In the genomic region with DNA sequence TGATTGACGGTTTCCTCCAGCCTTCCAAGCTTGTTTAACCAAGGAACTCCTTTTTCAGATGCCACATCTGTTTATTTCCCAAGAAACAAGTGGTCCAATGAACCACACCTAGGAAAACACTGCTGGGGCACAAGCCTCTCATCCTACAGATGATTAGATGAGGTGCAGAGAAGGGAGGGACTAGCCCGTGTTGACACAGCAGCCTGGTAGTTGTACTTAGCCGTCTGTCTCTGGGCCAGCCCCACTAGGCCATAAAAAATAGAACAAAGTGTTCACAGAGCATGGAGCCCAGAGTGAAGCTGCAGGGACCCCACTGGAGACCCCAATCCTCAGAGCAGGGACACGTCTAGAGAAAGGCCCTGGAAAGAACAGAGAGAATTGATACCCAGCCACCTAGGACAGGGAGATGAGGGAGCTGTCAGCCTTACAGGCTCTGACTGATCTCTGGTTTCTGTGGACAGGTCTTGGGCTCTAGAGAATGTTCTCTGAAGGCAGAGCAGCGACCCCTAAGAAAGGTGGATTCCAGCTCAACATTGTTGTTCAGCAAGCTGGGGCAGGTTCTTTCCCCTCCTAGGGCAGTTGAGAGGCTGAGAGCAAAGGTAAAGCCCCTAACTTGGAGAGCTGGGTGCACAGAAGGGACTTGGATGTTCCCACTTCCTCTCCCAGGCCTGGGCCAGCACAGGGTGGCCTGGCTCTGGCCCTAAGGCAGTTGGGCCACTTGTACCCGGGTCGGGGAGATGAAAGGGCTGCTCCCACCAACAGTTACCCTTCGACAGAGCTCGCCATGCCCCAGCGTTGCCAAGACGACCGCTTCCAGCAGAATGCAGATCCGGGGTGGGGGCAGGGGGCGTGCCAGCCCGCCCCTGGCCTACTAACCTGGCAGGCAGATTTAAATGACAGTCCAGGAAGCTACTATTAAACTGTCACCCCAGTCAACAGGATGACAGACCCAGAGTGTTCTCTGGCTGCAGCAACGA, we compare ENCODE assay signal across 10 cellular contexts. TPM values are rescaled to one million over a fixed set of nuclear protein-coding genes. Genes with fewer than 3 reads are reported as not detected.
DNase-seq lines count a peak whose midpoint lies in the region; ATAC-seq and TF ChIP-seq lines count a peak whose summit lies in the region.
"Had no signal": no experiment of that assay in that cellular context is flagged by ENCODE, and none has a peak within 500 bp of the region (broad histone marks: within the 10 kb centered on the region; RNA-seq: fewer than 3 reads in every experiment).

No MANE protein-coding gene starts in this region.

- no peak for TF ChIP-seq POLR2A in GM18505 (IDR thresholded peaks at IDR 0.05; ENCODE audit: borderline replicate concordance, extremely low read depth, insufficient read depth, insufficient read length)

- no peaks in the 10 kb centered on the region for H4K20me1 ChIP-seq in SK-N-SH (ENCODE audit: insufficient read depth)

- CTCF ChIA-PET in SK-N-SH (lab: Yijun Ruan, JAX): interaction anchor here (1.9 to 3.3 kb wide), 3 partner anchors 16 to 97 kb away, joined by 8 to 21 read pairs (median 14); no protein-coding TSS in a partner anchor

- no peaks in the 10 kb centered on the region for H3K36me3 ChIP-seq in SK-N-SH (replicated peaks in 1 of 2; ENCODE audit: control insufficient read depth in 1 of 2, insufficient read depth in 2 of 2, low read length in 1 of 2)

- WGBS in SK-N-SH (ENCODE audit: low lambda C conversion rate): 69% methylated on average over 6 of the region's 16 CpGs

- TF ChIP-seq RAD21 in SK-N-SH (IDR thresholded peaks at IDR 0.05; ENCODE audit: low read length): no peak

- peaks cover 45 to 81% of the 10 kb centered on the region in 2 donors for H3K4me1 Mint-ChIP-seq in stimulated activated naive B cell treated with anti-CD40 and anti-IgM and Interleukin-4, amounts not matched to agents 10 μg/mL and 1 μg/mL and 100 μg/mL, for 72 hours

- peak overlapping the region in 1 of 2 experiments; percentile 34; a peak in 2 of 4 replicates for H3K27ac ChIP-seq in SK-N-SH (ENCODE audit: low read depth in 2 of 2, low read length in 1 of 2)

- H3K4me1 ChIP-seq in SK-N-SH (ENCODE audit: control insufficient read depth in 1 of 2, insufficient read depth in 2 of 2, low read depth in 1 of 2, low read length in 1 of 2): peaks cover 4 to 69% of the 10 kb centered on the region in 2 experiments; a peak in 3 of 4 replicates

- H3K79me2 ChIP-seq in SK-N-SH (ENCODE audit: insufficient read depth): no peaks in the 10 kb centered on the region

- POLR2A ChIA-PET in SK-N-SH (lab: Yijun Ruan, JAX): interaction anchor here (1.0 to 1.1 kb wide), 2 partner anchors 20 to 28 kb away, joined by 4 to 5 read pairs; no protein-coding TSS in a partner anchor

- H3K4me3 ChIP-seq in SK-N-SH (ENCODE audit: low read depth in 2 of 2, low read length in 1 of 2): no peak overlapping the region

- H2AFZ ChIP-seq in SK-N-SH (ENCODE audit: low read depth): no peak overlapping the region

- no peak for TF ChIP-seq CTCF in SK-N-SH (IDR thresholded peaks at IDR 0.05)

- no peak overlapping the region for H3K9ac ChIP-seq in SK-N-SH

- no peaks in the 10 kb centered on the region for H3F3A ChIP-seq in SK-N-SH (replicated peaks; ENCODE audit: insufficient read depth)

- H3K27ac Mint-ChIP-seq in stimulated activated naive B cell treated with anti-CD40 and anti-IgM and Interleukin-4, amounts not matched to agents 10 μg/mL and 1 μg/mL and 100 μg/mL, for 72 hours: peak overlapping the region; percentile 89

- no peaks in the 10 kb centered on the region for H3K9me2 ChIP-seq in SK-N-SH

- ATAC-seq in SK-N-SH treated with all-trans-retinoic acid at 6 μM for 48 hours (no peak; the same call in 2 of the 3 replicates), HG03432 (IDR thresholded peaks at IDR 0.05; ENCODE audit: unreplicated experiment) (peak; percentile 47), GM21515 (IDR thresholded peaks at IDR 0.05; ENCODE audit: unreplicated experiment) (no peak), GM18505 (IDR thresholded peaks at IDR 0.05; ENCODE audit: unreplicated experiment) (no peak)
- peak; percentile 76 for ATAC-seq in stimulated activated naive B cell treated with anti-CD40 and anti-IgM and Interleukin-4, amounts not matched to agents 10 μg/mL and 1 μg/mL and 100 μg/mL, for 72 hours (replicated peaks)

- DNase-seq in SK-N-SH: peak; percentile 77
- peak; percentile 6 for DNase-seq in central memory CD4-positive, alpha-beta T cell
- peak; percentile 41 for DNase-seq in stimulated activated naive B cell treated with anti-CD40 and anti-IgM and Interleukin-4, amounts not matched to agents 10 μg/mL and 1 μg/mL and 100 μg/mL, for 72 hours
- no peak for DNase-seq in superior temporal gyrus (ENCODE audit: extremely low spot score)
- DNase-seq: H9 had no signal

- peak overlapping the region; percentile 2 to 46 for H3K4me3 Mint-ChIP-seq in stimulated activated naive B cell treated with anti-CD40 and anti-IgM and Interleukin-4, amounts not matched to agents 10 μg/mL and 1 μg/mL and 100 μg/mL, for 72 hours
- H3K4me3 Mint-ChIP-seq: H9, IgD-negative memory B cell had no signal

- H3K27me3 ChIP-seq in SK-N-SH (ENCODE audit: insufficient read depth): no peaks in the 10 kb centered on the region

- peaks cover 28 to 39% of the 10 kb centered on the region in 2 donors for H3K36me3 Mint-ChIP-seq in stimulated activated naive B cell treated with anti-CD40 and anti-IgM and Interleukin-4, amounts not matched to agents 10 μg/mL and 1 μg/mL and 100 μg/mL, for 72 hours

- H3K9me3 Mint-ChIP-seq in stimulated activated naive B cell treated with anti-CD40 and anti-IgM and Interleukin-4, amounts not matched to agents 10 μg/mL and 1 μg/mL and 100 μg/mL, for 72 hours: no peaks in the 10 kb centered on the region
- H3K9me3 Mint-ChIP-seq: H9, IgD-negative memory B cell had no signal

- H3K27me3 Mint-ChIP-seq in stimulated activated naive B cell treated with anti-CD40 and anti-IgM and Interleukin-4, amounts not matched to agents 10 μg/mL and 1 μg/mL and 100 μg/mL, for 72 hours: no peaks in the 10 kb centered on the region
- H3K27me3 Mint-ChIP-seq: IgD-negative memory B cell had no signal

- no peak overlapping the region for H3K4me2 ChIP-seq in SK-N-SH

- no peaks in the 10 kb centered on the region for H3K9me3 ChIP-seq in SK-N-SH

- TF ChIP-seq EP300 in SK-N-SH (IDR thresholded peaks at IDR 0.05; ENCODE audit: borderline replicate concordance in 1 of 2, low read depth in 1 of 2, low read length in 1 of 2): no peak

TF ChIP-seq in SK-N-SH, 30 proteins besides CTCF, POLR2A, EP300 and RAD21 (continues in another document):
- TF ChIP-seq NFIC (IDR thresholded peaks at IDR 0.05; ENCODE audit: borderline replicate concordance) (no peak), NRF1 (IDR thresholded peaks at IDR 0.05; ENCODE audit: low read depth, low read length) (no peak), SIN3A (IDR thresholded peaks at IDR 0.05; ENCODE audit: borderline replicate concordance, low read depth, low read length) (no peak), FOXJ3 (CRISPR knock-in tag; IDR thresholded peaks at IDR 0.05) (no peak), MXI1 (IDR thresholded peaks at IDR 0.05; ENCODE audit: low read depth, low read length) (no peak), JUND (IDR thresholded peaks at IDR 0.05) (no peak)
- TF ChIP-seq, protein P1, sequence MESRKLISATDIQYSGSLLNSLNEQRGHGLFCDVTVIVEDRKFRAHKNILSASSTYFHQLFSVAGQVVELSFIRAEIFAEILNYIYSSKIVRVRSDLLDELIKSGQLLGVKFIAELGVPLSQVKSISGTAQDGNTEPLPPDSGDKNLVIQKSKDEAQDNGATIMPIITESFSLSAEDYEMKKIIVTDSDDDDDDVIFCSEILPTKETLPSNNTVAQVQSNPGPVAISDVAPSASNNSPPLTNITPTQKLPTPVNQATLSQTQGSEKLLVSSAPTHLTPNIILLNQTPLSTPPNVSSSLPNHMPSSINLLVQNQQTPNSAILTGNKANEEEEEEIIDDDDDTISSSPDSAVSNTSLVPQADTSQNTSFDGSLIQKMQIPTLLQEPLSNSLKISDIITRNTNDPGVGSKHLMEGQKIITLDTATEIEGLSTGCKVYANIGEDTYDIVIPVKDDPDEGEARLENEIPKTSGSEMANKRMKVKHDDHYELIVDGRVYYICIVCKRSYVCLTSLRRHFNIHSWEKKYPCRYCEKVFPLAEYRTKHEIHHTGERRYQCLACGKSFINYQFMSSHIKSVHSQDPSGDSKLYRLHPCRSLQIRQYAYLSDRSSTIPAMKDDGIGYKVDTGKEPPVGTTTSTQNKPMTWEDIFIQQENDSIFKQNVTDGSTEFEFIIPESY (IDR thresholded peaks at IDR 0.05; ENCODE audit: borderline replicate concordance, low read depth): no peak

TF ChIP-seq in SK-N-SH treated with all-trans-retinoic acid at 6 μM for 48 hours, 23 proteins besides CTCF, POLR2A, EP300 and RAD21 (continues in another document):
- TF ChIP-seq ISL1 (CRISPR knock-in tag; IDR thresholded peaks at IDR 0.05): no peak
- TF ChIP-seq, protein P2, sequence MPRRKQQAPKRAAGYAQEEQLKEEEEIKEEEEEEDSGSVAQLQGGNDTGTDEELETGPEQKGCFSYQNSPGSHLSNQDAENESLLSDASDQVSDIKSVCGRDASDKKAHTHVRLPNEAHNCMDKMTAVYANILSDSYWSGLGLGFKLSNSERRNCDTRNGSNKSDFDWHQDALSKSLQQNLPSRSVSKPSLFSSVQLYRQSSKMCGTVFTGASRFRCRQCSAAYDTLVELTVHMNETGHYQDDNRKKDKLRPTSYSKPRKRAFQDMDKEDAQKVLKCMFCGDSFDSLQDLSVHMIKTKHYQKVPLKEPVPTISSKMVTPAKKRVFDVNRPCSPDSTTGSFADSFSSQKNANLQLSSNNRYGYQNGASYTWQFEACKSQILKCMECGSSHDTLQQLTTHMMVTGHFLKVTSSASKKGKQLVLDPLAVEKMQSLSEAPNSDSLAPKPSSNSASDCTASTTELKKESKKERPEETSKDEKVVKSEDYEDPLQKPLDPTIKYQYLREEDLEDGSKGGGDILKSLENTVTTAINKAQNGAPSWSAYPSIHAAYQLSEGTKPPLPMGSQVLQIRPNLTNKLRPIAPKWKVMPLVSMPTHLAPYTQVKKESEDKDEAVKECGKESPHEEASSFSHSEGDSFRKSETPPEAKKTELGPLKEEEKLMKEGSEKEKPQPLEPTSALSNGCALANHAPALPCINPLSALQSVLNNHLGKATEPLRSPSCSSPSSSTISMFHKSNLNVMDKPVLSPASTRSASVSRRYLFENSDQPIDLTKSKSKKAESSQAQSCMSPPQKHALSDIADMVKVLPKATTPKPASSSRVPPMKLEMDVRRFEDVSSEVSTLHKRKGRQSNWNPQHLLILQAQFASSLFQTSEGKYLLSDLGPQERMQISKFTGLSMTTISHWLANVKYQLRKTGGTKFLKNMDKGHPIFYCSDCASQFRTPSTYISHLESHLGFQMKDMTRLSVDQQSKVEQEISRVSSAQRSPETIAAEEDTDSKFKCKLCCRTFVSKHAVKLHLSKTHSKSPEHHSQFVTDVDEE (CRISPR knock-in tag; IDR thresholded peaks at IDR 0.05): no peak
- TF ChIP-seq ZFP30 (CRISPR knock-in tag; IDR thresholded peaks at IDR 0.05): no peak
- no peak for TF ChIP-seq RARB (CRISPR knock-in tag; IDR thresholded peaks at IDR 0.05)
- TF ChIP-seq GLIS3 (CRISPR knock-in tag; IDR thresholded peaks at IDR 0.05): no peak

RNA-seq across cellular contexts. Expression of a gene that starts 31.8 kb away (rescaled TPM):
- polyA plus RNA-seq in SK-N-SH (2012; rRNA removed): 19.9 and 24.9 TPM in 2 replicates
- polyA plus RNA-seq in SK-N-SH (2012; cell fraction: cytosol; rRNA removed): 9.2 and 17.3 TPM in 2 replicates
- polyA plus RNA-seq in SK-N-SH (2012; cell fraction: nucleus; rRNA removed): 55.4 and 62.4 TPM in 2 replicates

RNA-seq across cellular contexts. Expression of a gene that starts 57.7 kb away (rescaled TPM):
- polyA plus RNA-seq in SK-N-SH (2012; rRNA removed): 26.5 and 31.1 TPM in 2 replicates
- 48.1 and 71.8 TPM in 2 replicates for polyA plus RNA-seq in SK-N-SH (2012; cell fraction: cytosol; rRNA removed)
- 2.6 and 5.8 TPM in 2 replicates for polyA plus RNA-seq in SK-N-SH (2012; cell fraction: nucleus; rRNA removed)

Comparison
In these comparisons a context has a peak if more than half of its experiments do, and no peak if none do; other contexts are left out.
1. ATAC-seq: peak in HG03432 (single experiment) and stimulated activated naive B cell treated with anti-CD40 and anti-IgM and Interleukin-4, amounts not matched to agents 10 μg/mL and 1 μg/mL and 100 μg/mL, for 72 hours (2 of 2); none in SK-N-SH treated with all-trans-retinoic acid at 6 μM for 48 hours (single experiment), GM21515 (single experiment) and GM18505 (single experiment).